In genomic region chr2:140808816-140809215, GRCh38 we compare ENCODE assay signal across 11 cellular contexts.
DNase-seq lines count a peak whose midpoint lies in the region; ATAC-seq and TF ChIP-seq lines count a peak whose summit lies in the region.
"Had no signal": no experiment of that assay in that cellular context is flagged by ENCODE, and none has a peak within 500 bp of the region (broad histone marks: within the 10 kb centered on the region; RNA-seq: fewer than 3 reads in every experiment).

No MANE protein-coding gene starts in this region.

- intact Hi-C loops in breast epithelium (cut with DNase I; ENCODE audit: low total_unique reads): no loop called here

- H3K4me1 ChIP-seq in BE2C (no peaks in the 10 kb centered on the region), breast epithelium (no peaks in the 10 kb centered on the region)

- TF ChIP-seq POLR2A in breast epithelium (IDR thresholded peaks at IDR 0.05): no peak

- peak; percentile 93 for ATAC-seq in GM18909 (IDR thresholded peaks at IDR 0.05; ENCODE audit: poor library complexity, unreplicated experiment)
- peak; percentile 88 for ATAC-seq in HG03342 (IDR thresholded peaks at IDR 0.05; ENCODE audit: unreplicated experiment)

- no peaks in the 10 kb centered on the region for H3K9me3 ChIP-seq in BE2C
- H3K9me3 ChIP-seq in breast epithelium: no peaks in the 10 kb centered on the region

- H3K27me3 ChIP-seq in BE2C (no peaks in the 10 kb centered on the region), breast epithelium (no peaks in the 10 kb centered on the region)

- H3K4me3 ChIP-seq in BE2C (ENCODE audit: low read depth, low read length) (no peak overlapping the region), breast epithelium (no peak overlapping the region), foreskin fibroblast (ENCODE audit: low read depth in 1 of 2, low read length in 2 of 2) (no peak overlapping the region)
- H3K4me3 ChIP-seq: GM23248, lung had no signal

- no peak overlapping the region for H3K27ac ChIP-seq in breast epithelium
- H3K27ac ChIP-seq: GM23248 had no signal

- DNase-seq in BE2C (no peak), RKO (ENCODE audit: low spot score) (peak; percentile 44), GDM1 (lab: John Stamatoyannopoulos, UW) (no peak), NCI-H2227 treated with DMSO at 0.1 percent for 48 hours (lab: John Stamatoyannopoulos, UW) (no peak), breast epithelium (ENCODE audit: low spot score in 2 of 2) (no peak), foreskin fibroblast (no peak)
- DNase-seq: GM23248, T1000 had no signal

- TF ChIP-seq CTCF in BE2C (IDR thresholded peaks at IDR 0.05; ENCODE audit: low read depth, low read length) (peak; percentile 32), breast epithelium (IDR thresholded peaks at IDR 0.05) (no peak), foreskin fibroblast (IDR thresholded peaks at IDR 0.05; ENCODE audit: low read depth, low read length) (no peak)

- H3K36me3 ChIP-seq in BE2C (no peaks in the 10 kb centered on the region), breast epithelium (no peaks in the 10 kb centered on the region)
